Comparison of ENCODE assay signal across 8 cellular contexts in genomic region chr10:15167411-15168295, GRCh38. TPM values are rescaled to one million over a fixed set of nuclear protein-coding genes. Genes with fewer than 3 reads are reported as not detected.
DNase-seq lines count a peak whose midpoint lies in the region; ATAC-seq and TF ChIP-seq lines count a peak whose summit lies in the region.

No MANE protein-coding gene starts in this region.

- H3K4me3 Mint-ChIP-seq in CD8-positive, alpha-beta T cell = peak overlapping the region; percentile 96

- H3K4me3 ChIP-seq in CD8-positive, alpha-beta T cell (ENCODE audit: low read depth, low read length) = peak overlapping the region; percentile 76
- peak overlapping the region; percentile 77 for H3K4me3 ChIP-seq in SK-N-MC

- no peak overlapping the region for H3K9ac ChIP-seq in SK-N-MC (ENCODE audit: insufficient read length)

- CTCF ChIA-PET in CD8-positive, alpha-beta T cell (lab: Charles Lee) = interaction anchor here (0.8 to 4.3 kb wide), 12 partner anchors 13 to 87 kb away, joined by 3 to 21 read pairs (median 4); no protein-coding TSS in a partner anchor

- H3K36me3 ChIP-seq in CD8-positive, alpha-beta T cell (ENCODE audit: insufficient read depth, low read length) = no peaks in the 10 kb centered on the region
- H3K36me3 ChIP-seq in SK-N-MC (ENCODE audit: insufficient read depth, low read length) = no peaks in the 10 kb centered on the region

- peaks cover 69% of the 10 kb centered on the region for H3K4me1 Mint-ChIP-seq in CD8-positive, alpha-beta T cell (ENCODE audit: low read depth)

- no peak for TF ChIP-seq CTCF in CD8-positive, alpha-beta T cell (IDR thresholded peaks at IDR 0.05)

- peak overlapping the region; percentile 92 for H3K27ac Mint-ChIP-seq in CD8-positive, alpha-beta T cell

- H3K27me3 ChIP-seq in CD8-positive, alpha-beta T cell (ENCODE audit: insufficient read depth, low read length) = no peaks in the 10 kb centered on the region

- no peaks in the 10 kb centered on the region for H3K9me3 Mint-ChIP-seq in CD8-positive, alpha-beta T cell

- H3K36me3 Mint-ChIP-seq in CD8-positive, alpha-beta T cell = peaks cover 9% of the 10 kb centered on the region

- H3K9me3 ChIP-seq in CD8-positive, alpha-beta T cell (ENCODE audit: low read length) = no peaks in the 10 kb centered on the region
- no peaks in the 10 kb centered on the region for H3K9me3 ChIP-seq in SK-N-MC (ENCODE audit: low read depth, low read length)

- H3K27me3 Mint-ChIP-seq in CD8-positive, alpha-beta T cell (ENCODE audit: low read depth) = no peaks in the 10 kb centered on the region

- intact Hi-C loops in CD8-positive, alpha-beta T cell (cut with DNase I, micrococcal nuclease) = loop anchor here (1.0 to 10.0 kb wide), 15 partner anchors 17 to 1865 kb away; partner anchors contain the start of genes FAM171A1 (in 2 of the 2), RPP38 (in 2 of the 2), SUV39H2 (in 2 of the 2) and ACBD7 (in 1 of the 2)
- intact Hi-C loops in left ventricle myocardium superior (cut with micrococcal nuclease) = no loop called here
- intact Hi-C loops in posterior vena cava (cut with DNase I) = no loop called here

- POLR2A ChIA-PET in CD8-positive, alpha-beta T cell (lab: Charles Lee) = interaction anchor here (0.9 to 5.2 kb wide), 7 partner anchors 14 to 84 kb away, joined by 3 to 29 read pairs (median 5); partner anchors contain the start of gene RPP38

- H3K27ac ChIP-seq in CD8-positive, alpha-beta T cell (ENCODE audit: low read depth, low read length) = peak overlapping the region; percentile 67
- H3K27ac ChIP-seq in SK-N-MC = no peak overlapping the region

- peak; percentile 17 to 72 (median 44) for DNase-seq in CD8-positive, alpha-beta T cell
- DNase-seq in SK-N-MC (ENCODE audit: low read depth, low spot score) = no peak
- DNase-seq in amniotic epithelial cell (ENCODE audit: low read depth) = peak; percentile 71
- peak; percentile 71 for DNase-seq in left ventricle myocardium superior
- DNase-seq in posterior vena cava (ENCODE audit: low spot score) = peak; percentile 86
- no peak for DNase-seq in AML-193 (lab: John Stamatoyannopoulos, UW)

- ATAC-seq in CD8-positive, alpha-beta T cell = peak; percentile 17
- ATAC-seq in GM19395 (IDR thresholded peaks at IDR 0.05; ENCODE audit: unreplicated experiment) (peak; percentile 50), HG03442 (IDR thresholded peaks at IDR 0.05; ENCODE audit: unreplicated experiment) (peak; percentile 31), left ventricle myocardium superior (peak; percentile 37)

- H3K4me1 ChIP-seq in CD8-positive, alpha-beta T cell (ENCODE audit: insufficient read depth, low read length) = peaks cover 40% of the 10 kb centered on the region

RNA-seq across cellular contexts. Expression of gene NMT2, which starts 0.8 kb away (rescaled TPM):
- total RNA-seq in CD8-positive, alpha-beta T cell = 10 to 100 TPM; 22.3 to 25.4 TPM
- total RNA-seq in left ventricle myocardium superior = 14.9 TPM
- total RNA-seq in posterior vena cava = 10 to 100 TPM; 15.1 to 18.9 TPM

Comparison
In these comparisons a context has a peak if more than half of its experiments do, and no peak if none do; other contexts are left out.
1. DNase-seq: peak in CD8-positive, alpha-beta T cell (7 of 7), amniotic epithelial cell (single experiment), left ventricle myocardium superior (single experiment) and posterior vena cava (single experiment); none in SK-N-MC (single experiment) and AML-193 (0 of 2).
2. intact Hi-C loops: an anchor here in CD8-positive, alpha-beta T cell (1.0 to 10.0 kb wide); none called in left ventricle myocardium superior and posterior vena cava.
3. Peak in every context shown above with its lines, with median percentiles within 50 percentile points of each other: ATAC-seq.